In genomic region chr14:21913759-21914158, GRCh38 we compare ENCODE assay signal across 8 cellular contexts.
DNase-seq lines count a peak whose midpoint lies in the region; ATAC-seq and TF ChIP-seq lines count a peak whose summit lies in the region.

No MANE protein-coding gene starts in this region.

- TF ChIP-seq POLR2A in right lobe of liver (IDR thresholded peaks at IDR 0.05): no peak

- H3K36me3 ChIP-seq in WERI-Rb-1: no peaks in the 10 kb centered on the region
- H3K36me3 ChIP-seq in right lobe of liver: no peaks in the 10 kb centered on the region

- no peaks in the 10 kb centered on the region for H3K9me3 ChIP-seq in WERI-Rb-1 (ENCODE audit: severe bottlenecking)
- no peaks in the 10 kb centered on the region for H3K9me3 ChIP-seq in right lobe of liver

- H3K4me1 Mint-ChIP-seq in central memory CD8-positive, alpha-beta T cell: peaks cover 15% of the 10 kb centered on the region

- H3K27me3 Mint-ChIP-seq in central memory CD8-positive, alpha-beta T cell: no peaks in the 10 kb centered on the region

- H3K27ac ChIP-seq in WERI-Rb-1: no peak overlapping the region
- H3K27ac ChIP-seq in right lobe of liver: no peak overlapping the region

- H3K4me3 ChIP-seq in WERI-Rb-1 (ENCODE audit: low read depth, low read length) (no peak overlapping the region), right lobe of liver (no peak overlapping the region)

- ATAC-seq in GM21390 (IDR thresholded peaks at IDR 0.05; ENCODE audit: unreplicated experiment): peak; percentile 52
- ATAC-seq in central memory CD8-positive, alpha-beta T cell (replicated peaks; ENCODE audit: extremely low read depth, poor library complexity, severe bottlenecking): peak; percentile 86
- ATAC-seq in right lobe of liver: peak; percentile 81 to 88 (median 84)
- no peak for ATAC-seq in HG03469 (IDR thresholded peaks at IDR 0.05; ENCODE audit: unreplicated experiment)

- H3K4me1 ChIP-seq in right lobe of liver: peaks cover 0 to 25% (median 0%) of the 10 kb centered on the region in 4 donors

- peaks cover 44% of the 10 kb centered on the region for H3K27me3 ChIP-seq in WERI-Rb-1 (ENCODE audit: insufficient read depth, low read depth, severe bottlenecking)
- H3K27me3 ChIP-seq in right lobe of liver: no peaks in the 10 kb centered on the region

- H3K36me3 Mint-ChIP-seq in central memory CD8-positive, alpha-beta T cell (ENCODE audit: insufficient read depth): peaks cover 1% of the 10 kb centered on the region

- TF ChIP-seq CTCF in WERI-Rb-1 (IDR thresholded peaks at IDR 0.05; ENCODE audit: low read depth, low read length): peak; percentile 59
- peak; percentile 49 to 66 (median 52) for TF ChIP-seq CTCF in right lobe of liver (IDR thresholded peaks at IDR 0.05)

- WGBS in right lobe of liver (ENCODE audit: insufficient coverage, low coverage, low lambda C conversion rate, missing lambda C conversion rate): 3% methylated on average over 6 of the region's 6 CpGs

- H3K4me3 Mint-ChIP-seq in central memory CD8-positive, alpha-beta T cell: peak overlapping the region; percentile 3

- H3K9me3 Mint-ChIP-seq in central memory CD8-positive, alpha-beta T cell: no peaks in the 10 kb centered on the region

- intact Hi-C loops in right lobe of liver (cut with DNase I): no loop called here

- DNase-seq in CD1c-positive myeloid dendritic cell (ENCODE audit: extremely low spot score) (peak; percentile 83), NCI-H2029 treated with DMSO at 0.1 percent for 48 hours (lab: John Stamatoyannopoulos, UW) (peak; percentile 1), WERI-Rb-1 (peak; percentile 42), right lobe of liver (peak; percentile 52 to 61 (median 54))
- DNase-seq in central memory CD8-positive, alpha-beta T cell (ENCODE audit: low spot score in 2 of 2): peak; percentile 42 to 70
- peak; percentile 57 to 61 for DNase-seq in stimulated activated CD8-positive, alpha-beta memory T cell treated with anti-CD3 and anti-CD28 coated beads, Interleukin-15, amount 100 ng/mL, for 48 hours (ENCODE audit: low read depth in 2 of 2)

- H3K27ac Mint-ChIP-seq in central memory CD8-positive, alpha-beta T cell (ENCODE audit: low read depth): no peak overlapping the region

Comparison
In these comparisons a context has a peak if more than half of its experiments do, and no peak if none do; other contexts are left out.
1. DNase-seq: peak in every context shown above with its lines; median percentile 83 in CD1c-positive myeloid dendritic cell; 59 in stimulated activated CD8-positive, alpha-beta memory T cell treated with anti-CD3 and anti-CD28 coated beads, Interleukin-15, amount 100 ng/mL, for 48 hours; 56 in central memory CD8-positive, alpha-beta T cell; 54 in right lobe of liver; 42 in WERI-Rb-1; 1 in NCI-H2029 treated with DMSO at 0.1 percent for 48 hours.